Comparison of ENCODE assay signal across 11 cellular contexts in the genomic region with DNA sequence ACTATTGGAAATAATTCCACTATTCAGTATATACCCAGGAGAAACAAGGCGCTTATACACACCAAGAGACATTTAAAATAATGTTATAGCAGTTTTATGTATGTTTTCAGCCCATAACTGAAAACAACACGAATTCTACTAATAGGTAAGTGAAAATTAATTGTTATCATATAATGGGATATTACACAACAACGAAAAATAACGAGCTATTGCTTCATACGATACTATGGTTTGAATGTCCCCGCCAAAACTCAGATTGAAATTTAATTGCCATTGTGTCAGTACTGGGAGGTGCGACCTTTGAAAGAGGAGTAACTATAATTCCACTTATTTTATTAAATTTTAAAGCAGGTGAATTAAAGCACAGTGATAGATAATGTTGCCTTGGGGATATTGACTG. TPM values are rescaled to one million over a fixed set of nuclear protein-coding genes. Genes with fewer than 3 reads are reported as not detected.
"Had no signal": no experiment of that assay in that cellular context is flagged by ENCODE, and none has a peak within 500 bp of the region (broad histone marks: within the 10 kb centered on the region; RNA-seq: fewer than 3 reads in every experiment).

No MANE protein-coding gene starts in this region.

- H3K4me3 ChIP-seq: GM23248, HAP-1 had no signal

- DNase-seq: GM23248, GOT3, H7, HFFc6, KG1 had no signal

- H2AFZ ChIP-seq: GM23248 had no signal

- H3K27ac ChIP-seq: GM23248, HL-60 had no signal

- ATAC-seq: HCT116 had no signal

- H3K36me3 ChIP-seq: HAP-1 had no signal

- H3K9ac ChIP-seq: GM23248 had no signal

- H3K36me3 Mint-ChIP-seq: IgD-negative memory B cell had no signal

- H3K4me3 Mint-ChIP-seq: HFFc6 had no signal

- H3K9me3 ChIP-seq: HAP-1 had no signal

- H3K9me3 Mint-ChIP-seq: HFFc6, IgD-negative memory B cell had no signal

- H3K27ac Mint-ChIP-seq: HFFc6 had no signal

- H3K27me3 Mint-ChIP-seq: IgD-negative memory B cell had no signal

RNA-seq across cellular contexts. Expression of gene XIRP1, which starts 35.0 kb away (rescaled TPM):
- total RNA-seq: GM23248, H4, H7, HFFc6, HT1080 had no signal
- polyA plus RNA-seq: GM23248, IgD-negative memory B cell had no signal
